Comparison of ENCODE assay signal across 10 cellular contexts in the genomic region with DNA sequence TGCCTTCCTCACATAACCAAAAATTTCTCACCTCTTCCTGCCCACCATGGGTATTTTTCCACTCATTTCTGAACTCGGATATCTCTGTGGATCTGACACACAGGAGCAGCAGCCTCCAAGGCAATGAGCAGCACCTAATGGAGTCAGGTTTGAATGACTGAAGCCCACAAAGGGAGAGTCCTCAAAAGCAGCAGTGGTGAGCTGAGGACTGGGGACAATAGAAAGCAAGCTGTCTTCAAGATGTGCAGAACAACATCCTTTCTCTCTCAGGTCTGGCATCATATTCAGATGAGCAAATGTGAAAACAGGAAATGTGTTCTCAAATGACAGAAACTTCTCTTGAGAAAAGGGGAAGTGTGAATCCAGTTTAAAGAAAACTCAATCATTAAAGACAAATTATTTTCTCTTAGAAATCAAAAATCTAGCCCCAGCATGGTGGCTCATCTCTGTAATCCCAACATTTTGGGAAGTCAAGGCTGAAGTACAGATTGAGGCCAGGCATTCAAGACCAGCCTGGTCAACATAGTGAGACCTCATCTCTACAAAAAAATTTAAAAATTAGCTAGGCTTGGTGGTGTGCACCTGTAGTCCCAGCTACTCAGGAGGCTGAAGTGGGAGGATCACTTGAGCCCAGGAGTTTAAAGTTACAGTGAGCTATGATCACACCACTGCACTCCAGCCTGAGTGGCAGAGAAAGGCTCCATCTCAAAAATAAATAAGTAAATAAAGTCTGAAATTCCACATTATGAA. TPM values are rescaled to one million over a fixed set of nuclear protein-coding genes. Genes with fewer than 3 reads are reported as not detected.
DNase-seq lines count a peak whose midpoint lies in the region; ATAC-seq and TF ChIP-seq lines count a peak whose summit lies in the region.
"Had no signal": no experiment of that assay in that cellular context is flagged by ENCODE, and none has a peak within 500 bp of the region (broad histone marks: within the 10 kb centered on the region; RNA-seq: fewer than 3 reads in every experiment).

No MANE protein-coding gene starts in this region.

- H3K27me3 ChIP-seq in heart left ventricle: no peaks in the 10 kb centered on the region

- peak; percentile 77 for DNase-seq in GM10248 (ENCODE audit: extremely low spot score)
- DNase-seq in activated CD8-positive, alpha-beta memory T cell treated with anti-CD3 and anti-CD28 coated beads, Interleukin-2, amount 50 U/mL, for 24 hours (ENCODE audit: extremely low read depth): peak; percentile 7
- peak; percentile 46 for DNase-seq in stimulated activated naive CD8-positive, alpha-beta T cell treated with anti-CD3 and anti-CD28 coated beads, Interleukin-15, Interleukin-2, amounts not matched to agents 100 U/mL and 50 U/mL, for 24 hours
- no peak for DNase-seq in heart left ventricle
- DNase-seq in ureter (ENCODE audit: low spot score): no peak
- no peak for DNase-seq in ACHN

- 40 to 66% (median 56%) methylated on average over 1 of the region's 1 CpG for WGBS in heart left ventricle, 4 donors

- CTCF ChIA-PET in GM10248 (lab: Yijun Ruan, JAX): no interaction called here

- ATAC-seq in GM19438 (IDR thresholded peaks at IDR 0.05; ENCODE audit: low read depth, unreplicated experiment): peak; percentile 96
- ATAC-seq in HG03378 (IDR thresholded peaks at IDR 0.05; ENCODE audit: unreplicated experiment): peak; percentile 96
- ATAC-seq in stimulated activated naive CD8-positive, alpha-beta T cell treated with anti-CD3 and anti-CD28 coated beads, Interleukin-15, Interleukin-2, amounts not matched to agents 100 U/mL and 50 U/mL, for 24 hours: peak; percentile 100
- ATAC-seq in heart left ventricle: no peak

- no peak for TF ChIP-seq POLR2A in heart left ventricle (IDR thresholded peaks at IDR 0.05)

- no peaks in the 10 kb centered on the region for H3K4me1 ChIP-seq in heart left ventricle

- H3K27ac ChIP-seq in heart left ventricle: peak overlapping the region in 1 of 12 donors; percentile 56
- H3K27ac ChIP-seq: HL-60 had no signal

- H3K36me3 ChIP-seq in heart left ventricle: no peaks in the 10 kb centered on the region

- no peaks in the 10 kb centered on the region for H3K9me3 ChIP-seq in heart left ventricle

- intact Hi-C loops in heart left ventricle (cut with DNase I): no loop called here

- no peak overlapping the region for H3K4me3 ChIP-seq in heart left ventricle

- TF ChIP-seq CTCF in GM10248 (IDR thresholded peaks at IDR 0.05; ENCODE audit: control extremely low read depth, extremely low read depth, low read depth, missing control alignments): peak; percentile 22
- no peak for TF ChIP-seq CTCF in heart left ventricle (IDR thresholded peaks at IDR 0.05)

- POLR2A ChIA-PET in GM10248 (lab: Yijun Ruan, JAX): no interaction called here

- in situ Hi-C loops in ACHN (cut with HindIII; ENCODE audit: low pct_ligation_motif_present, low pct_unique_long_range_greater_than_20kb, low sequenced_read_pairs): no loop called here

RNA-seq across cellular contexts. Expression of a gene that starts 54.2 kb away (rescaled TPM):
- total RNA-seq in heart left ventricle: not detected
- not detected for polyA plus RNA-seq in heart left ventricle
- total RNA-seq in ureter: not detected
- total RNA-seq: astrocyte had no signal

Comparison
In these comparisons a context has a peak if more than half of its experiments do, and no peak if none do; other contexts are left out.
1. DNase-seq: peak in GM10248 (single experiment), activated CD8-positive, alpha-beta memory T cell treated with anti-CD3 and anti-CD28 coated beads, Interleukin-2, amount 50 U/mL, for 24 hours (single experiment) and stimulated activated naive CD8-positive, alpha-beta T cell treated with anti-CD3 and anti-CD28 coated beads, Interleukin-15, Interleukin-2, amounts not matched to agents 100 U/mL and 50 U/mL, for 24 hours (single experiment); none in heart left ventricle (0 of 5), ureter (single experiment) and ACHN (single experiment).
2. ATAC-seq: peak in GM19438 (single experiment), HG03378 (single experiment) and stimulated activated naive CD8-positive, alpha-beta T cell treated with anti-CD3 and anti-CD28 coated beads, Interleukin-15, Interleukin-2, amounts not matched to agents 100 U/mL and 50 U/mL, for 24 hours (single experiment); none in heart left ventricle (0 of 4).